ENCODE assay signal across 17 cellular contexts in the genomic region with DNA sequence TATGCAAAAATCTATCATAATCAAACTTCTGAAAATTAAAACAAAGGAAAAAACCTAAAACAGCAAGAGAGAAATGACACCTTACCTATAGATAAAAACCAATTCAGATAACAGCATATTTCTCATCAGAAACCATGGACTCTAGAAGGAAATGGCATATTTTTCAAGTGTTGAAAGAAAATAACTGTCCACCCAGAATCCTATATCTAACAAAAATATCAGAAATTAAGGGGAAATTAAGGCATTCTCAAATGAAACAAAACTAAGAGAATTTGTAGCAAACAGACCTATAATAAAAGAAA.
DNase-seq lines count a peak whose midpoint lies in the region; ATAC-seq lines count a peak whose summit lies in the region.
"Had no signal": no experiment of that assay in that cellular context is flagged by ENCODE, and none has a peak within 500 bp of the region (broad histone marks: within the 10 kb centered on the region; RNA-seq: fewer than 3 reads in every experiment).

No MANE protein-coding gene starts in this region.

- peaks cover 14% of the 10 kb centered on the region for H3K27me3 Mint-ChIP-seq in activated T-cell treated with anti-CD3 and anti-CD28 coated beads, Interleukin-2, amount 50 U/mL, for 24 hours
- peaks cover 2% of the 10 kb centered on the region for H3K27me3 Mint-ChIP-seq in activated T-helper 1 cell treated with anti-CD3 and anti-CD28 coated beads, Interleukin-12 subunit alpha, Interleukin-12 subunit beta, Interleukin-2, Interleukin-4 antibody, amounts not matched to agents 30 ng/mL and 10 ng/mL and 1 ng/mL, durations not matched to agents 14 hours and 24 hours and 36 hours (ENCODE audit: insufficient read depth)
- H3K27me3 Mint-ChIP-seq in central memory CD8-positive, alpha-beta T cell = no peaks in the 10 kb centered on the region
- H3K27me3 Mint-ChIP-seq: CD4-positive, CD25-positive, alpha-beta regulatory T cell had no signal

- H3K4me3 Mint-ChIP-seq in activated T-cell treated with anti-CD3 and anti-CD28 coated beads, Interleukin-2, amount 50 U/mL, for 24 hours = peak overlapping the region; percentile 42
- no peak overlapping the region for H3K4me3 Mint-ChIP-seq in activated T-helper 1 cell treated with anti-CD3 and anti-CD28 coated beads, Interleukin-12 subunit alpha, Interleukin-12 subunit beta, Interleukin-2, Interleukin-4 antibody, amounts not matched to agents 30 ng/mL and 10 ng/mL and 1 ng/mL, durations not matched to agents 14 hours and 24 hours and 36 hours
- H3K4me3 Mint-ChIP-seq in central memory CD8-positive, alpha-beta T cell = no peak overlapping the region
- H3K4me3 Mint-ChIP-seq: CD4-positive, CD25-positive, alpha-beta regulatory T cell had no signal

- no peak for DNase-seq in activated T-cell treated with anti-CD3 and anti-CD28 coated beads, Interleukin-2, amount 50 U/mL, for 24 hours
- no peak for DNase-seq in activated T-cell treated with anti-CD3 and anti-CD28 coated beads, Interleukin-2, amount 50 U/mL, for 48 hours
- DNase-seq in OCI-M1 (lab: John Stamatoyannopoulos, UW) = peak; percentile 21
- DNase-seq in activated T-helper 1 cell treated with anti-CD3 and anti-CD28 coated beads, Interleukin-12 subunit alpha, Interleukin-12 subunit beta, Interleukin-2, Interleukin-4 antibody, amounts not matched to agents 30 ng/mL and 10 ng/mL and 1 ng/mL, durations not matched to agents 14 hours and 24 hours and 36 hours (ENCODE audit: low spot score) = no peak
- no peak for DNase-seq in central memory CD8-positive, alpha-beta T cell (ENCODE audit: low spot score in 2 of 2)
- no peak for DNase-seq in RPMI8226
- DNase-seq: BE2C, EL, GF-D8, IMR-90, NCI-H1105 treated with DMSO at 0.1 percent for 48 hours, NCI-H2081, NCI-H2171 treated with DMSO at 0.1 percent for 48 hours, NCI-H524 treated with DMSO at 0.1 percent for 48 hours, Right ventricle myocardium superior had no signal

- peaks cover 35% of the 10 kb centered on the region for H3K4me1 Mint-ChIP-seq in activated T-cell treated with anti-CD3 and anti-CD28 coated beads, Interleukin-2, amount 50 U/mL, for 24 hours (ENCODE audit: low read depth)
- H3K4me1 Mint-ChIP-seq in activated T-helper 1 cell treated with anti-CD3 and anti-CD28 coated beads, Interleukin-12 subunit alpha, Interleukin-12 subunit beta, Interleukin-2, Interleukin-4 antibody, amounts not matched to agents 30 ng/mL and 10 ng/mL and 1 ng/mL, durations not matched to agents 14 hours and 24 hours and 36 hours (ENCODE audit: low read depth) = peaks cover 47% of the 10 kb centered on the region
- peaks cover 7% of the 10 kb centered on the region for H3K4me1 Mint-ChIP-seq in central memory CD8-positive, alpha-beta T cell

- H3K36me3 Mint-ChIP-seq in activated T-cell treated with anti-CD3 and anti-CD28 coated beads, Interleukin-2, amount 50 U/mL, for 24 hours (ENCODE audit: low read depth) = peaks cover 7% of the 10 kb centered on the region
- peaks cover 24% of the 10 kb centered on the region for H3K36me3 Mint-ChIP-seq in activated T-helper 1 cell treated with anti-CD3 and anti-CD28 coated beads, Interleukin-12 subunit alpha, Interleukin-12 subunit beta, Interleukin-2, Interleukin-4 antibody, amounts not matched to agents 30 ng/mL and 10 ng/mL and 1 ng/mL, durations not matched to agents 14 hours and 24 hours and 36 hours (ENCODE audit: low read depth)
- no peaks in the 10 kb centered on the region for H3K36me3 Mint-ChIP-seq in central memory CD8-positive, alpha-beta T cell (ENCODE audit: insufficient read depth)

- H3K27ac Mint-ChIP-seq in activated T-cell treated with anti-CD3 and anti-CD28 coated beads, Interleukin-2, amount 50 U/mL, for 24 hours = peak overlapping the region; percentile 91
- peak overlapping the region; percentile 92 for H3K27ac Mint-ChIP-seq in activated T-helper 1 cell treated with anti-CD3 and anti-CD28 coated beads, Interleukin-12 subunit alpha, Interleukin-12 subunit beta, Interleukin-2, Interleukin-4 antibody, amounts not matched to agents 30 ng/mL and 10 ng/mL and 1 ng/mL, durations not matched to agents 14 hours and 24 hours and 36 hours
- H3K27ac Mint-ChIP-seq in central memory CD8-positive, alpha-beta T cell (ENCODE audit: low read depth) = peak overlapping the region; percentile 90
- H3K27ac Mint-ChIP-seq: CD4-positive, CD25-positive, alpha-beta regulatory T cell had no signal

- no peak for ATAC-seq in central memory CD8-positive, alpha-beta T cell (replicated peaks; ENCODE audit: extremely low read depth, poor library complexity, severe bottlenecking)
- ATAC-seq in GM21381 (IDR thresholded peaks at IDR 0.05; ENCODE audit: unreplicated experiment) = no peak

- intact Hi-C loops in activated T-helper 1 cell treated with anti-CD3 and anti-CD28 coated beads, Interleukin-12 subunit alpha, Interleukin-12 subunit beta, Interleukin-2, Interleukin-4 antibody, amounts not matched to agents 30 ng/mL and 10 ng/mL and 1 ng/mL, durations not matched to agents 14 hours and 24 hours and 36 hours (cut with micrococcal nuclease) = loop anchor here (1.0 to 2.0 kb wide), 3 partner anchors 7 to 72 kb away; no protein-coding TSS in a partner anchor

- H3K9me3 Mint-ChIP-seq in activated T-cell treated with anti-CD3 and anti-CD28 coated beads, Interleukin-2, amount 50 U/mL, for 24 hours = peaks cover 30% of the 10 kb centered on the region
- peaks cover 40% of the 10 kb centered on the region for H3K9me3 Mint-ChIP-seq in activated T-helper 1 cell treated with anti-CD3 and anti-CD28 coated beads, Interleukin-12 subunit alpha, Interleukin-12 subunit beta, Interleukin-2, Interleukin-4 antibody, amounts not matched to agents 30 ng/mL and 10 ng/mL and 1 ng/mL, durations not matched to agents 14 hours and 24 hours and 36 hours
- H3K9me3 Mint-ChIP-seq in central memory CD8-positive, alpha-beta T cell = peaks cover 11% of the 10 kb centered on the region
